ENCODE assay signal across 28 cellular contexts in the genomic region with DNA sequence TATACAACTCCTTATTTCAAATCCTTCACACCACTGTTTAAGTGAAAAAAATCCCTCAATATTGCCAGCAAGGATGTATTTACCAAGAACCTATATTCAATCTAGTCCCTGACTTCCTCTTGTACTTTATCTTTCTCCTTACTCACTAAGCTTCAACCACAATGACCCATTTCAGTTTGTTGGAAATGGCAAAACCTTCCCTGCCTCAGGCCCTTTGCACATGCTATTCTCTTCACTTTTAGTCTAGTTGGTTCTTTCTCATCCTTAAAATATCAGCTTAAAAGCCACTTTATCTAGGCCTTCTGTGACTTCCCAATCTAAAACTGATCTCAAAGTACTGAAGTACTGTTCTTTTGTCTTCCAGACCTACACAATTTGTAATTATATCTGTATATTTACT.
"Had no signal": no experiment of that assay in that cellular context is flagged by ENCODE, and none has a peak within 500 bp of the region (broad histone marks: within the 10 kb centered on the region; RNA-seq: fewer than 3 reads in every experiment).

No MANE protein-coding gene starts in this region.

- H3K9me3 ChIP-seq: gastrocnemius medialis, mucosa of descending colon, right lobe of liver, thoracic aorta, tibial nerve, upper lobe of left lung had no signal

- H3K27me3 Mint-ChIP-seq: dendritic cell treated with granulocyte-macrophage colony-stimulating factor and Interleukin-4, amounts not matched to agents 40 ng/mL and 50 ng/mL, for 4 days; naive thymus-derived CD4-positive, alpha-beta T cell; progenitor cell of endocrine pancreas; stimulated activated naive B cell treated with anti-CD40 and anti-IgM and Interleukin-4, amounts not matched to agents 10 μg/mL and 1 μg/mL and 100 μg/mL, for 72 hours; stimulated activated naive CD8-positive, alpha-beta T cell treated with anti-CD3 and anti-CD28 coated beads, Interleukin-15, Interleukin-2, amounts not matched to agents 100 ng/mL and 50 ng/mL, for 24 hours had no signal

- H3K4me3 Mint-ChIP-seq: dendritic cell treated with granulocyte-macrophage colony-stimulating factor and Interleukin-4, amounts not matched to agents 40 ng/mL and 50 ng/mL, for 4 days; endodermal cell; mesothelial cell of epicardium; naive thymus-derived CD4-positive, alpha-beta T cell; nephron; neural progenitor cell; stimulated activated naive B cell treated with anti-CD40 and anti-IgM and Interleukin-4, amounts not matched to agents 10 μg/mL and 1 μg/mL and 100 μg/mL, for 72 hours; stimulated activated naive CD8-positive, alpha-beta T cell treated with anti-CD3 and anti-CD28 coated beads, Interleukin-15, Interleukin-2, amounts not matched to agents 100 ng/mL and 50 ng/mL, for 24 hours had no signal

- H3K27ac Mint-ChIP-seq: dendritic cell treated with granulocyte-macrophage colony-stimulating factor and Interleukin-4, amounts not matched to agents 40 ng/mL and 50 ng/mL, for 4 days; endodermal cell; mesothelial cell of epicardium; nephron; neural progenitor cell; progenitor cell of endocrine pancreas; stimulated activated naive CD8-positive, alpha-beta T cell treated with anti-CD3 and anti-CD28 coated beads, Interleukin-15, Interleukin-2, amounts not matched to agents 100 ng/mL and 50 ng/mL, for 24 hours had no signal

- DNase-seq: effector CD8-positive, alpha-beta T cell; endodermal cell; foreskin fibroblast; gastrocnemius medialis; head of caudate nucleus; kidney; mesenchymal stem cell; mucosa of descending colon; naive thymus-derived CD4-positive, alpha-beta T cell; right lobe of liver; small intestine; stimulated activated CD4-positive, alpha-beta T cell treated with anti-CD3 and anti-CD28 coated beads, Interleukin-15, amount 100 ng/mL, for 24 hours; stimulated activated CD4-positive, alpha-beta T cell treated with anti-CD3 and anti-CD28 coated beads, Interleukin-2, amount 100 ng/mL, for 48 hours; stimulated activated naive B cell treated with anti-CD40 and anti-IgM and Interleukin-4, amounts not matched to agents 10 μg/mL and 1 μg/mL and 100 μg/mL, for 72 hours; upper lobe of left lung had no signal

- H3K27ac ChIP-seq: epithelial cell of prostate, gastrocnemius medialis, neural progenitor cell, parathyroid adenoma, right lobe of liver, thoracic aorta, tibial nerve, upper lobe of left lung had no signal

- H3K9me3 Mint-ChIP-seq: dendritic cell treated with granulocyte-macrophage colony-stimulating factor and Interleukin-4, amounts not matched to agents 40 ng/mL and 50 ng/mL, for 4 days; endodermal cell; nephron; neural progenitor cell; stimulated activated naive B cell treated with anti-CD40 and anti-IgM and Interleukin-4, amounts not matched to agents 10 μg/mL and 1 μg/mL and 100 μg/mL, for 72 hours had no signal

- H3K4me3 ChIP-seq: gastrocnemius medialis, lung, mucosa of descending colon, neural progenitor cell, right lobe of liver, thoracic aorta, tibial nerve, upper lobe of left lung had no signal

- ATAC-seq: esophagus mucosa; gastrocnemius medialis; left lobe of liver; mucosa of descending colon; naive thymus-derived CD4-positive, alpha-beta T cell; right lobe of liver; stimulated activated naive B cell treated with anti-CD40 and anti-IgM and Interleukin-4, amounts not matched to agents 10 μg/mL and 1 μg/mL and 100 μg/mL, for 72 hours had no signal

- H3K4me1 Mint-ChIP-seq: endodermal cell; mesothelial cell of epicardium; nephron; neural progenitor cell; stimulated activated naive B cell treated with anti-CD40 and anti-IgM and Interleukin-4, amounts not matched to agents 10 μg/mL and 1 μg/mL and 100 μg/mL, for 72 hours had no signal

- H3K4me1 ChIP-seq: gastrocnemius medialis, neural progenitor cell, parathyroid adenoma, right lobe of liver, tibial nerve, upper lobe of left lung had no signal
